14 cellular contexts compared by ENCODE assay signal in genomic region chr15:81163961-81164800, GRCh38. TPM values are rescaled to one million over a fixed set of nuclear protein-coding genes. Genes with fewer than 3 reads are reported as not detected.
A peak's percentile ranks its signal among the peaks of the same experiment; 100 is the strongest.
DNase-seq lines count a peak whose midpoint lies in the region; ATAC-seq and TF ChIP-seq lines count a peak whose summit lies in the region.
"Had no signal": no experiment of that assay in that cellular context is flagged by ENCODE, and none has a peak within 500 bp of the region (broad histone marks: within the 10 kb centered on the region; RNA-seq: fewer than 3 reads in every experiment).

No MANE protein-coding gene starts in this region.

- H3K9me3 Mint-ChIP-seq in activated naive CD8-positive, alpha-beta T cell treated with anti-CD3 and anti-CD28 coated beads, Interleukin-2, amount 50 U/mL, for 24 hours = no peaks in the 10 kb centered on the region
- H3K9me3 Mint-ChIP-seq in activated naive CD8-positive, alpha-beta T cell treated with anti-CD3 and anti-CD28 coated beads for 36 hours = no peaks in the 10 kb centered on the region
- H3K9me3 Mint-ChIP-seq: activated naive CD8-positive, alpha-beta T cell treated with anti-CD3 and anti-CD28 coated beads, Interleukin-2, amount 10 ng/mL, durations not matched to agents 7 days and 5 days had no signal

- no peak overlapping the region for H3K4me3 Mint-ChIP-seq in activated naive CD8-positive, alpha-beta T cell treated with anti-CD3 and anti-CD28 coated beads, Interleukin-2, amount 50 U/mL, for 24 hours
- H3K4me3 Mint-ChIP-seq in activated naive CD8-positive, alpha-beta T cell treated with anti-CD3 and anti-CD28 coated beads for 36 hours = no peak overlapping the region
- H3K4me3 Mint-ChIP-seq: activated naive CD8-positive, alpha-beta T cell treated with anti-CD3 and anti-CD28 coated beads, Interleukin-2, amount 10 ng/mL, durations not matched to agents 7 days and 5 days; B cell had no signal

- no peaks in the 10 kb centered on the region for H3K36me3 ChIP-seq in WERI-Rb-1
- H3K36me3 ChIP-seq: right atrium auricular region had no signal

- no peak overlapping the region for H3K27ac ChIP-seq in WERI-Rb-1
- H3K27ac ChIP-seq: right atrium auricular region had no signal

- H3K27ac Mint-ChIP-seq in activated naive CD8-positive, alpha-beta T cell treated with anti-CD3 and anti-CD28 coated beads, Interleukin-2, amount 50 U/mL, for 24 hours = peak overlapping the region; percentile 6
- H3K27ac Mint-ChIP-seq in activated naive CD8-positive, alpha-beta T cell treated with anti-CD3 and anti-CD28 coated beads for 36 hours = no peak overlapping the region
- H3K27ac Mint-ChIP-seq: activated naive CD8-positive, alpha-beta T cell treated with anti-CD3 and anti-CD28 coated beads, Interleukin-2, amount 10 ng/mL, durations not matched to agents 7 days and 5 days; B cell had no signal

- no peak overlapping the region for H3K4me3 ChIP-seq in WERI-Rb-1 (ENCODE audit: low read depth, low read length)
- H3K4me3 ChIP-seq: right atrium auricular region had no signal

- H3K9me3 ChIP-seq in WERI-Rb-1 (ENCODE audit: severe bottlenecking) = no peaks in the 10 kb centered on the region
- H3K9me3 ChIP-seq: right atrium auricular region had no signal

- TF ChIP-seq CTCF in WERI-Rb-1 (IDR thresholded peaks at IDR 0.05; ENCODE audit: low read depth, low read length) = peak; percentile 38; the same call in 1 of the 2 replicates

- DNase-seq in activated naive CD8-positive, alpha-beta T cell treated with anti-CD3 and anti-CD28 coated beads, Interleukin-2, amount 50 U/mL, for 24 hours = no peak
- no peak for DNase-seq in activated naive CD8-positive, alpha-beta T cell treated with anti-CD3 and anti-CD28 coated beads for 36 hours
- DNase-seq in WERI-Rb-1 (peak; percentile 10), fibroblast of the conjunctiva (ENCODE audit: low read depth) (peak; percentile 56), NCI-H2107 (lab: John Stamatoyannopoulos, UW) (no peak)
- DNase-seq in stimulated activated CD4-positive, alpha-beta T cell treated with anti-CD3 and anti-CD28 coated beads, Interleukin-4, amount 100 ng/mL, for 1 hour = no peak
- no peak for DNase-seq in central memory CD4-positive, alpha-beta T cell
- DNase-seq: activated CD4-positive, alpha-beta T cell treated with anti-CD3 and anti-CD28 coated beads for 48 hours; activated naive CD8-positive, alpha-beta T cell treated with anti-CD3 and anti-CD28 coated beads, Interleukin-2, amount 10 ng/mL, durations not matched to agents 7 days and 5 days; mesendoderm; NCI-H2081 treated with DMSO at 0.1 percent for 48 hours had no signal

- peaks cover 6% of the 10 kb centered on the region for H3K27me3 Mint-ChIP-seq in activated naive CD8-positive, alpha-beta T cell treated with anti-CD3 and anti-CD28 coated beads, Interleukin-2, amount 50 U/mL, for 24 hours
- H3K27me3 Mint-ChIP-seq in activated naive CD8-positive, alpha-beta T cell treated with anti-CD3 and anti-CD28 coated beads for 36 hours = no peaks in the 10 kb centered on the region

- ATAC-seq in activated naive CD8-positive, alpha-beta T cell treated with anti-CD3 and anti-CD28 coated beads, Interleukin-2, amount 50 U/mL, for 24 hours = no peak
- ATAC-seq in GM18907 (IDR thresholded peaks at IDR 0.05; ENCODE audit: unreplicated experiment) = no peak

- H3K36me3 Mint-ChIP-seq in activated naive CD8-positive, alpha-beta T cell treated with anti-CD3 and anti-CD28 coated beads, Interleukin-2, amount 50 U/mL, for 24 hours (ENCODE audit: low read depth) = no peaks in the 10 kb centered on the region
- no peaks in the 10 kb centered on the region for H3K36me3 Mint-ChIP-seq in activated naive CD8-positive, alpha-beta T cell treated with anti-CD3 and anti-CD28 coated beads for 36 hours
- H3K36me3 Mint-ChIP-seq: activated naive CD8-positive, alpha-beta T cell treated with anti-CD3 and anti-CD28 coated beads, Interleukin-2, amount 10 ng/mL, durations not matched to agents 7 days and 5 days had no signal

- no peaks in the 10 kb centered on the region for H3K27me3 ChIP-seq in WERI-Rb-1 (ENCODE audit: insufficient read depth, low read depth, severe bottlenecking)
- H3K27me3 ChIP-seq: right atrium auricular region had no signal

- peaks cover 25% of the 10 kb centered on the region for H3K4me1 Mint-ChIP-seq in activated naive CD8-positive, alpha-beta T cell treated with anti-CD3 and anti-CD28 coated beads, Interleukin-2, amount 50 U/mL, for 24 hours
- peaks cover 21% of the 10 kb centered on the region for H3K4me1 Mint-ChIP-seq in activated naive CD8-positive, alpha-beta T cell treated with anti-CD3 and anti-CD28 coated beads for 36 hours

RNA-seq across cellular contexts. Expression of gene CFAP161, which starts 30.1 kb away (rescaled TPM):
- not detected for total RNA-seq in activated naive CD8-positive, alpha-beta T cell treated with anti-CD3 and anti-CD28 coated beads for 36 hours
- total RNA-seq: activated naive CD8-positive, alpha-beta T cell treated with anti-CD3 and anti-CD28 coated beads, Interleukin-2, amount 10 ng/mL, durations not matched to agents 7 days and 5 days; B cell had no signal

RNA-seq across cellular contexts. Expression of gene IL16, which starts 32.5 kb away (rescaled TPM):
- 100 to 1,000 TPM; 106 to 110 TPM for total RNA-seq in activated naive CD8-positive, alpha-beta T cell treated with anti-CD3 and anti-CD28 coated beads for 36 hours

Comparison
In these comparisons a context has a peak if more than half of its experiments do, and no peak if none do; other contexts are left out.
1. DNase-seq: peak in WERI-Rb-1 (single experiment) and fibroblast of the conjunctiva (single experiment); none in activated naive CD8-positive, alpha-beta T cell treated with anti-CD3 and anti-CD28 coated beads, Interleukin-2, amount 50 U/mL, for 24 hours (single experiment), activated naive CD8-positive, alpha-beta T cell treated with anti-CD3 and anti-CD28 coated beads for 36 hours (single experiment), stimulated activated CD4-positive, alpha-beta T cell treated with anti-CD3 and anti-CD28 coated beads, Interleukin-4, amount 100 ng/mL, for 1 hour (single experiment), NCI-H2107 (single experiment) and central memory CD4-positive, alpha-beta T cell (single experiment).